ENCODE assay signal across 22 cellular contexts in the genomic region with DNA sequence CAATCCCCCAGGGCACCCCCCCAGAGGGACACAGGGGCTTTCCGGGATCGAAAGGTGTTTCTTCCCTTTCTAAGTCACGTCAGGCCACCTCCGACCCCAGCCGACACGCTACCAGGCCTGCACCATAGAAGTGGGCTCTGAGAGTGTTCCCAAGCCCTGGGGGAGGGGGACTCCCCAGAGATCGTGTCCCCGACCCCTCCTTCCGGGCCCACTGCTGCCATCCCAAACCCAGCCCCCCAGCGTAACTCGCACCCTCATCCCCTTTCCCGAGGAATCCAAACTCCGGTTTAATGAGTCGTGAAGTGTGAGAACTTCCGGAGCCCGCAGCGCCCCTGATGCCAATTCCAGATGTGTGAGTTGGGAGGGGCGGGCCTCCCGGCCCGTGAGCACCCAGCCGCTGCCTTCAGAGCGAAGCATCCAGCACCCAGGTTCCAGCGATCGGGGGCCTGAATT. TPM values are rescaled to one million over a fixed set of nuclear protein-coding genes. Genes with fewer than 3 reads are reported as not detected.
"Had no signal": no experiment of that assay in that cellular context is flagged by ENCODE, and none has a peak within 500 bp of the region (broad histone marks: within the 10 kb centered on the region; RNA-seq: fewer than 3 reads in every experiment).

No MANE protein-coding gene starts in this region.

- H3K9ac ChIP-seq: parathyroid adenoma had no signal

- H3K9me3 Mint-ChIP-seq: effector memory CD8-positive, alpha-beta T cell had no signal

- H3K4me1 ChIP-seq: parathyroid adenoma had no signal

- DNase-seq: activated CD4-positive, CD25-positive, alpha-beta regulatory T cell treated with anti-CD3 and anti-CD28 coated beads, Interleukin-2, amount 50 U/mL, for 72 hours; activated CD8-positive, alpha-beta memory T cell treated with anti-CD3 and anti-CD28 coated beads for 24 hours; activated CD8-positive, alpha-beta memory T cell treated with anti-CD3 and anti-CD28 coated beads, Interleukin-2, amount 50 U/mL, for 48 hours; activated effector memory CD4-positive, alpha-beta T cell treated with Interleukin-2 at 50 U/mL for 16 hours; activated T-cell treated with anti-CD3 and anti-CD28 coated beads, Interleukin-2, amount 50 U/mL, for 48 hours; dermis blood vessel endothelial cell; effector memory CD8-positive, alpha-beta T cell; foreskin fibroblast; midbrain; sigmoid colon; stimulated activated naive CD4-positive, alpha-beta T cell; T-helper 2 cell had no signal

- H3K27ac ChIP-seq: cardiac muscle cell, epithelial cell of prostate, left lung, neutrophil, parathyroid adenoma, sigmoid colon, VCaP had no signal

- H3K9me3 ChIP-seq: left lung, neutrophil, sigmoid colon had no signal

- ATAC-seq: effector memory CD8-positive, alpha-beta T cell; left lung had no signal

- H2AFZ ChIP-seq: parathyroid adenoma had no signal

- H3K27ac Mint-ChIP-seq: activated naive CD8-positive, alpha-beta T cell; effector memory CD8-positive, alpha-beta T cell had no signal

- H3K4me3 ChIP-seq: cardiac muscle cell, left lung, sigmoid colon had no signal

- H3K79me2 ChIP-seq: parathyroid adenoma had no signal

- H3K36me3 Mint-ChIP-seq: activated naive CD8-positive, alpha-beta T cell had no signal

- H3K4me3 Mint-ChIP-seq: activated naive CD8-positive, alpha-beta T cell; effector memory CD8-positive, alpha-beta T cell had no signal

- H3K36me3 ChIP-seq: cardiac muscle cell, left lung, neutrophil, sigmoid colon had no signal

RNA-seq across cellular contexts. Expression of gene UNCX, which starts 11.3 kb away (rescaled TPM):
- total RNA-seq: dermis blood vessel endothelial cell, glomerular endothelial cell, left lung, lung microvascular endothelial cell, sigmoid colon, urinary bladder had no signal
- polyA plus RNA-seq: sigmoid colon, urinary bladder had no signal
